In the genomic region with DNA sequence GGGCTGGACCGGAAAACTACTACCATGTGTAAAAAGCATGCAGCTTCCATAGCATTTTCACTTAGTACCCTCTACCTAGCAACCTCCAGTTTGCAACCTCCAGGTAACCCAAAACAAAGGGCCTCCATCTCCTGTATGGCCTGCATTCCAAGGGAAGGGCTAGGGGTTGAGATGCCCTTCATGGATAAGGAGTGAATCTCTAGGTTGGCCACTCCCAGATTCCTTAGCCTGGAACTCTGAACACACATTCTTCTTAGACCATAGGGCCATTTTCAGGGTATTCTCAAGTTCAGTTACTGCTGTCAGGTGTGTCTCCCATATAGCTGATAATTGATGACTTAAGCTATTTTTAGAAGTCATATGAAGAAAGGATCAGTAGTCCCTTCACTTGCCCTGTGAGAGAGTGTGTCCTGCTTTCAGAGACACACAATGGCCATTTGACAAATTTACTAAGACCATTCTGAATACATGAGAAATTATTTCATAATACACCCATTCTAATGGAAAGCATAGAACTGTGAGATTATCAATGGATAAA, we compare ENCODE assay signal across 2 cellular contexts.
TF ChIP-seq lines count a peak whose summit lies in the region.

No MANE protein-coding gene starts in this region.

TF ChIP-seq in HepG2, 621 proteins besides CTCF, POLR2A, EP300 and RAD21:
- TF ChIP-seq MAFK (conservative IDR thresholded peaks at IDR 0.05 in 1 of 2, IDR thresholded peaks at IDR 0.05 in 1 of 2; ENCODE audit: low read length in 2 of 2) (peak; percentile 86 to 91), MAFF (IDR thresholded peaks at IDR 0.05; ENCODE audit: low read depth, low read length) (peak; percentile 82), NRL (CRISPR knock-in tag; IDR thresholded peaks at IDR 0.05; ENCODE audit: borderline replicate concordance) (no peak), ATAD3A (CRISPR knock-in tag; IDR thresholded peaks at IDR 0.05) (no peak)
TF ChIP-seq in HepG2: peak in this region for 2.

TF ChIP-seq in K562, 482 proteins besides CTCF, POLR2A, EP300 and RAD21:
- TF ChIP-seq ZNF316 (IDR thresholded peaks at IDR 0.05) (peak; percentile 70), CHD1 (IDR thresholded peaks at IDR 0.05; ENCODE audit: low read length) (no peak), C11orf30 (IDR thresholded peaks at IDR 0.05; ENCODE audit: low read depth) (peak; percentile 39), MAFG (tag; conservative IDR thresholded peaks at IDR 0.05) (peak; percentile 33; the same call in 1 of the 2 replicates), ELF4 (CRISPR knock-in tag; IDR thresholded peaks at IDR 0.05) (no peak), ZNF121 (CRISPR knock-in tag; conservative IDR thresholded peaks at IDR 0.05) (no peak), MAFK (IDR thresholded peaks at IDR 0.05; ENCODE audit: low read length) (peak; percentile 53), PATZ1 (CRISPR knock-in tag; IDR thresholded peaks at IDR 0.05; ENCODE audit: borderline replicate concordance) (no peak), MAFF (IDR thresholded peaks at IDR 0.05; ENCODE audit: low read length) (peak; percentile 49)
